In the genomic region with DNA sequence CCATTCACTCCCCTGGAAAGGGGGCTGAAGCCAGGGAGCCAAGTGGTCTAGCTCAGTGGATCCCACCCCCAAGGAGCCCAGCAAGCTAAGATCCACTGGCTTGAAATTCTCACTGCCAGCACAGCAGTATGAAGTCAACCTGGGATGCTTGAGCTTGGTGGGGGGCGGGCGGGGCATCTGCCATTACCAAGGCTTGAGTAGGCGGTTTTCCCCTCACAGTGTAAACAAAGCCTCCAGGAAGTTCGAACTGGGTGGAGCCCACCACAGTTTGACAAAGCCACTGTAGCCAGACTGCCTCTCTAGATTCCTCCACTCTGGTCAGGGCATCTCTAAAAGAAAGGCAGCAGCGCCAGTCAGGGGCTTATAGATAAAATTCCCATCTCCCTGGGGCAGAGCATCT, we compare ENCODE assay signal across 8 cellular contexts. TPM values are rescaled to one million over a fixed set of nuclear protein-coding genes. Genes with fewer than 3 reads are reported as not detected.
A peak's percentile ranks its signal among the peaks of the same experiment; 100 is the strongest.
DNase-seq lines count a peak whose midpoint lies in the region; ATAC-seq and TF ChIP-seq lines count a peak whose summit lies in the region.
"Not testable (repeated sequence)": the region's sequence is repeated elsewhere in the genome, so short reads cannot be mapped to it uniquely, and the experiment has no call there.
"Had no signal": no experiment of that assay in that cellular context is flagged by ENCODE, and none has a peak within 500 bp of the region (broad histone marks: within the 10 kb centered on the region; RNA-seq: fewer than 3 reads in every experiment).

No MANE protein-coding gene starts in this region.

- intact Hi-C loops in CD8-positive, alpha-beta T cell (cut with DNase I, micrococcal nuclease); PC-3 (cut with micrococcal nuclease); activated CD8-positive, alpha-beta T cell treated with anti-CD3 and anti-CD28 coated beads for 36 hours (cut with micrococcal nuclease): not testable (repeated sequence)

- H3K27me3 Mint-ChIP-seq in CD8-positive, alpha-beta T cell (ENCODE audit: low read depth); activated CD8-positive, alpha-beta T cell treated with anti-CD3 and anti-CD28 coated beads for 36 hours; activated CD8-positive, alpha-beta memory T cell treated with anti-CD3 and anti-CD28 coated beads, Interleukin-2, amount 10 ng/mL, durations not matched to agents 7 days and 5 days; central memory CD8-positive, alpha-beta T cell: not testable (repeated sequence)

- H3K9me3 Mint-ChIP-seq in CD8-positive, alpha-beta T cell = peaks cover 14% of the 10 kb centered on the region
- H3K9me3 Mint-ChIP-seq in activated CD8-positive, alpha-beta T cell treated with anti-CD3 and anti-CD28 coated beads for 36 hours = peaks cover 19% of the 10 kb centered on the region
- peaks cover 10% of the 10 kb centered on the region for H3K9me3 Mint-ChIP-seq in activated CD8-positive, alpha-beta memory T cell treated with anti-CD3 and anti-CD28 coated beads, Interleukin-2, amount 10 ng/mL, durations not matched to agents 7 days and 5 days (ENCODE audit: low read depth)
- peaks cover 22% of the 10 kb centered on the region for H3K9me3 Mint-ChIP-seq in central memory CD8-positive, alpha-beta T cell

- POLR2A ChIA-PET in CD8-positive, alpha-beta T cell (lab: Charles Lee) = interaction anchor here (1.5 kb wide), 1 partner anchor 19 kb away, joined by 3 read pairs; no protein-coding TSS in a partner anchor
- POLR2A ChIA-PET in PC-3 (lab: Charles Lee; ENCODE audit: unreplicated experiment); activated CD8-positive, alpha-beta T cell treated with anti-CD3 and anti-CD28 coated beads for 36 hours (lab: Charles Lee): not testable (repeated sequence)

- H3K4me3 Mint-ChIP-seq in CD8-positive, alpha-beta T cell; activated CD8-positive, alpha-beta T cell treated with anti-CD3 and anti-CD28 coated beads for 36 hours; activated CD8-positive, alpha-beta memory T cell treated with anti-CD3 and anti-CD28 coated beads, Interleukin-2, amount 10 ng/mL, durations not matched to agents 7 days and 5 days: not testable (repeated sequence)
- H3K4me3 Mint-ChIP-seq in central memory CD8-positive, alpha-beta T cell = peak overlapping the region; percentile 12

- H3K4me2 ChIP-seq in PC-3 (ENCODE audit: low read length) = not testable (repeated sequence)

- not testable (repeated sequence) for H3K9me3 ChIP-seq in CD8-positive, alpha-beta T cell (ENCODE audit: low read length); PC-3 (ENCODE audit: low read length)

- CTCF ChIA-PET in CD8-positive, alpha-beta T cell (lab: Charles Lee) = not testable (repeated sequence)
- CTCF ChIA-PET in PC-3 (lab: Charles Lee) = interaction anchor here (1.1 kb wide), 1 partner anchor 121 kb away, joined by 7 read pairs; no protein-coding TSS in a partner anchor
- CTCF ChIA-PET in activated CD8-positive, alpha-beta T cell treated with anti-CD3 and anti-CD28 coated beads for 36 hours (lab: Charles Lee) = interaction anchor here (1.4 kb wide), 1 partner anchor 99 kb away, joined by 3 read pairs; no protein-coding TSS in a partner anchor
- CTCF ChIA-PET in activated CD8-positive, alpha-beta memory T cell treated with anti-CD3 and anti-CD28 coated beads, Interleukin-2, amount 10 ng/mL, durations not matched to agents 7 days and 5 days (lab: Charles Lee) = interaction anchor here (1.3 kb wide), 1 partner anchor 19 kb away, joined by 4 read pairs; no protein-coding TSS in a partner anchor

- H2AFZ ChIP-seq in PC-3 (ENCODE audit: low read length) = not testable (repeated sequence)

- not testable (repeated sequence) for H3K27ac Mint-ChIP-seq in CD8-positive, alpha-beta T cell; activated CD8-positive, alpha-beta T cell treated with anti-CD3 and anti-CD28 coated beads for 36 hours; activated CD8-positive, alpha-beta memory T cell treated with anti-CD3 and anti-CD28 coated beads, Interleukin-2, amount 10 ng/mL, durations not matched to agents 7 days and 5 days; central memory CD8-positive, alpha-beta T cell (ENCODE audit: low read depth)

- H3K79me2 ChIP-seq in PC-3 (ENCODE audit: low read length) = not testable (repeated sequence)

- H3K4me1 Mint-ChIP-seq in CD8-positive, alpha-beta T cell (ENCODE audit: low read depth) = peaks cover 23% of the 10 kb centered on the region
- H3K4me1 Mint-ChIP-seq in activated CD8-positive, alpha-beta T cell treated with anti-CD3 and anti-CD28 coated beads for 36 hours (ENCODE audit: low read depth) = peaks cover 16% of the 10 kb centered on the region
- not testable (repeated sequence) for H3K4me1 Mint-ChIP-seq in activated CD8-positive, alpha-beta memory T cell treated with anti-CD3 and anti-CD28 coated beads, Interleukin-2, amount 10 ng/mL, durations not matched to agents 7 days and 5 days; central memory CD8-positive, alpha-beta T cell

- BruUV-seq in PC-3 (replicated peaks; lab: Mats Ljungman, UMichigan) = not testable (repeated sequence)

- DNase-seq in CD8-positive, alpha-beta T cell; central memory CD8-positive, alpha-beta T cell (ENCODE audit: low spot score in 2 of 2): not testable (repeated sequence)
- DNase-seq in ELF-1 (ENCODE audit: low read depth, low spot score) (peak; percentile 53), HT-29 (ENCODE audit: low spot score) (peak; percentile 25), PC-3 (peak; percentile 3)
- peak; percentile 10 for DNase-seq in activated CD8-positive, alpha-beta T cell treated with anti-CD3 and anti-CD28 coated beads for 36 hours
- peak; percentile 48 for DNase-seq in activated CD8-positive, alpha-beta memory T cell treated with anti-CD3 and anti-CD28 coated beads, Interleukin-2, amount 10 ng/mL, durations not matched to agents 7 days and 5 days

- H3K36me3 Mint-ChIP-seq in CD8-positive, alpha-beta T cell = peaks cover 75% of the 10 kb centered on the region
- peaks cover 62% of the 10 kb centered on the region for H3K36me3 Mint-ChIP-seq in activated CD8-positive, alpha-beta T cell treated with anti-CD3 and anti-CD28 coated beads for 36 hours (ENCODE audit: low read depth)
- H3K36me3 Mint-ChIP-seq in activated CD8-positive, alpha-beta memory T cell treated with anti-CD3 and anti-CD28 coated beads, Interleukin-2, amount 10 ng/mL, durations not matched to agents 7 days and 5 days = peaks cover 18% of the 10 kb centered on the region
- not testable (repeated sequence) for H3K36me3 Mint-ChIP-seq in central memory CD8-positive, alpha-beta T cell (ENCODE audit: insufficient read depth)

- not testable (repeated sequence) for H3K4me1 ChIP-seq in CD8-positive, alpha-beta T cell (ENCODE audit: insufficient read depth, low read length); PC-3 (ENCODE audit: insufficient read depth, low read length)

- H3K36me3 ChIP-seq in CD8-positive, alpha-beta T cell (ENCODE audit: insufficient read depth, low read length); PC-3 (ENCODE audit: low read depth, low read length): not testable (repeated sequence)

- H3K9ac ChIP-seq in PC-3 (ENCODE audit: low read length) = not testable (repeated sequence)

- TF ChIP-seq CTCF in CD8-positive, alpha-beta T cell (IDR thresholded peaks at IDR 0.05); PC-3 (conservative IDR thresholded peaks at IDR 0.05; ENCODE audit: low read depth, low read length); activated CD8-positive, alpha-beta T cell treated with anti-CD3 and anti-CD28 coated beads for 36 hours (IDR thresholded peaks at IDR 0.05): not testable (repeated sequence)

- H3F3A ChIP-seq in PC-3 (ENCODE audit: low read length, unreplicated experiment) = not testable (repeated sequence)

- not testable (repeated sequence) for H4K20me1 ChIP-seq in PC-3 (ENCODE audit: low read length)

- H3K27ac ChIP-seq in CD8-positive, alpha-beta T cell (ENCODE audit: low read depth, low read length); PC-3 (ENCODE audit: low read length): not testable (repeated sequence)

- H3K4me3 ChIP-seq in CD8-positive, alpha-beta T cell (ENCODE audit: low read depth, low read length) = peak overlapping the region; percentile 11
- H3K4me3 ChIP-seq in PC-3 (ENCODE audit: low read length) = not testable (repeated sequence)

- H3K27me3 ChIP-seq in CD8-positive, alpha-beta T cell (ENCODE audit: insufficient read depth, low read length); PC-3 (ENCODE audit: low read length): not testable (repeated sequence)

- not testable (repeated sequence) for ATAC-seq in CD8-positive, alpha-beta T cell; PC-3; activated CD8-positive, alpha-beta T cell treated with anti-CD3 and anti-CD28 coated beads for 36 hours; activated CD8-positive, alpha-beta memory T cell treated with anti-CD3 and anti-CD28 coated beads, Interleukin-2, amount 10 ng/mL, durations not matched to agents 7 days and 5 days; central memory CD8-positive, alpha-beta T cell (replicated peaks; ENCODE audit: extremely low read depth, poor library complexity, severe bottlenecking)

- not testable (repeated sequence) for H3K9me2 ChIP-seq in PC-3 (replicated peaks; ENCODE audit: low read length)

RNA-seq across cellular contexts. Expression of a gene that starts 20.1 kb away (rescaled TPM):
- 1 to 10 TPM; 4.5 to 5.2 TPM for total RNA-seq in CD8-positive, alpha-beta T cell
- 0.91 TPM in 1 of 2 replicates, not detected in the other for total RNA-seq in HT-29 (2014; rRNA removed; shearing (Covaris generic))
- 0.29 TPM in 1 of 2 replicates, not detected in the other for total RNA-seq in PC-3 (2014; rRNA removed)
- 1 to 10 TPM; 4.4 to 5.1 TPM for total RNA-seq in activated CD8-positive, alpha-beta T cell treated with anti-CD3 and anti-CD28 coated beads for 36 hours
- total RNA-seq in activated CD8-positive, alpha-beta memory T cell treated with anti-CD3 and anti-CD28 coated beads, Interleukin-2, amount 10 ng/mL, durations not matched to agents 7 days and 5 days = 1 to 10 TPM; 2.7 to 4.3 TPM
- total RNA-seq: G401 had no signal

RNA-seq across cellular contexts. Expression of a gene that starts 45.6 kb away (rescaled TPM):
- total RNA-seq in CD8-positive, alpha-beta T cell = 10 to 100 TPM; 20.7 to 23.7 TPM
- 62.5 and 77.0 TPM in 2 replicates for total RNA-seq in HT-29 (2014; rRNA removed; shearing (Covaris generic))
- 98.1 and 107 TPM in 2 replicates for total RNA-seq in PC-3 (2014; rRNA removed)
- total RNA-seq in activated CD8-positive, alpha-beta T cell treated with anti-CD3 and anti-CD28 coated beads for 36 hours = 100 to 1,000 TPM; 109 to 121 TPM
- total RNA-seq in activated CD8-positive, alpha-beta memory T cell treated with anti-CD3 and anti-CD28 coated beads, Interleukin-2, amount 10 ng/mL, durations not matched to agents 7 days and 5 days = 10 to 100 TPM; 65.0 to 89.7 TPM
